Comparison of ENCODE assay signal across 30 cellular contexts in the genomic region with DNA sequence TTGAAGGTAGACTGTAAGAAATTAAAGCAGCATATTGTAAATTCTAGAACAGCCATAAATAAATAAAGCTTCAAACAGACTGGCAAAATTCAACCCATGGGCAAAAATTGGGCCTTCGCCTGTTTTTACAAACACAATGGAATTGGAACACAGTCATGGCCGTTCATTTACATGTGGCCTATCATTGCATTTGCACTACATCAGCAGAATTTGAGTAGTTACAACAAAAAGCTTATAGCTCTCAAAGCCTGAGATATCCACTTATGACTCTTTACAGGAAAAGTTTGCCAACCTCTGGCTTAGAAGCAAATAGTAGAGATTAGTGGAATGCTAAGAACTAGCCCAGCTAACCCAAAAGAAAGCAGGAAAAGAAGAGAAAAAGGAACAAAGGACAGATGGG.
"Had no signal": no experiment of that assay in that cellular context is flagged by ENCODE, and none has a peak within 500 bp of the region (broad histone marks: within the 10 kb centered on the region; RNA-seq: fewer than 3 reads in every experiment).

No MANE protein-coding gene starts in this region.

- H3K9ac ChIP-seq: parathyroid adenoma had no signal

- H3K4me1 ChIP-seq: psoas muscle, suprapubic skin, testis, tibial artery, transverse colon, upper lobe of right lung, uterus had no signal

- H3K4me3 ChIP-seq: ovary, psoas muscle, skin epidermis, suprapubic skin, testis, tibial artery, transverse colon, upper lobe of right lung, uterus had no signal

- H3K79me2 ChIP-seq: parathyroid adenoma had no signal

- H3K36me3 Mint-ChIP-seq: stimulated activated effector memory CD8-positive, alpha-beta T cell treated with anti-CD3 and anti-CD28 coated beads, Interleukin-12 subunit alpha, Interleukin-12 subunit beta, amount 100 ng/mL, for 72 hours had no signal

- H3K27me3 ChIP-seq: neutrophil, ovary, suprapubic skin, testis, tibial artery, transverse colon, upper lobe of right lung, uterus had no signal

- DNase-seq: naive B cell; nephron progenitor cell; nucleus accumbens; ovary; posterior cingulate gyrus; psoas muscle; right cardiac atrium; stimulated activated CD4-positive, alpha-beta T cell treated with anti-CD3 and anti-CD28 coated beads, Interleukin-15, amount 100 ng/mL, for 24 hours; stimulated activated CD4-positive, alpha-beta T cell treated with anti-CD3 and anti-CD28 coated beads, Interleukin-2, amount 100 ng/mL, for 24 hours; stimulated activated CD4-positive, alpha-beta T cell treated with anti-CD3 and anti-CD28 coated beads, Interleukin-2, amount 100 ng/mL, for 48 hours; stimulated activated CD4-positive, alpha-beta T cell treated with anti-CD3 and anti-CD28 coated beads, Interleukin-4, amount 100 ng/mL, for 24 hours; stimulated activated naive CD8-positive, alpha-beta T cell treated with anti-CD3 and anti-CD28 coated beads, Interleukin-15, amount 100 ng/mL, for 72 hours; stimulated activated naive CD8-positive, alpha-beta T cell treated with anti-CD3 and anti-CD28 coated beads, Interleukin-15, Interleukin-2, amounts not matched to agents 100 U/mL and 50 U/mL, for 24 hours; substantia nigra; testis; tibial artery; transverse colon; upper lobe of right lung; uterus had no signal

- H3K4me3 Mint-ChIP-seq: naive B cell; naive thymus-derived CD8-positive, alpha-beta T cell; natural killer cell treated with Interleukin-12 subunit alpha and Interleukin-12 subunit beta and Interleukin-15 and Interleukin-18, amount 100 ng/mL, for 72 hours; nephron progenitor cell; neural crest cell; stimulated activated effector memory CD8-positive, alpha-beta T cell treated with anti-CD3 and anti-CD28 coated beads, Interleukin-12 subunit alpha, Interleukin-12 subunit beta, amount 100 ng/mL, for 72 hours; stimulated activated naive CD8-positive, alpha-beta T cell treated with anti-CD3 and anti-CD28 coated beads, Interleukin-15, amount 100 ng/mL, for 72 hours; type B pancreatic cell had no signal

- H3K27ac Mint-ChIP-seq: naive B cell; natural killer cell treated with Interleukin-12 subunit alpha and Interleukin-12 subunit beta and Interleukin-15 and Interleukin-18, amount 100 ng/mL, for 72 hours; nephron progenitor cell; progenitor cell of endocrine pancreas; stimulated activated effector memory CD8-positive, alpha-beta T cell treated with anti-CD3 and anti-CD28 coated beads, Interleukin-12 subunit alpha, Interleukin-12 subunit beta, amount 100 ng/mL, for 72 hours; stimulated activated naive CD8-positive, alpha-beta T cell treated with anti-CD3 and anti-CD28 coated beads, Interleukin-15, amount 100 ng/mL, for 72 hours; type B pancreatic cell had no signal

- ATAC-seq: naive thymus-derived CD8-positive, alpha-beta T cell; natural killer cell treated with Interleukin-12 subunit alpha and Interleukin-12 subunit beta and Interleukin-15 and Interleukin-18, amount 100 ng/mL, for 72 hours; psoas muscle; right cardiac atrium; sciatic nerve; stimulated activated effector memory CD8-positive, alpha-beta T cell treated with anti-CD3 and anti-CD28 coated beads, Interleukin-12 subunit alpha, Interleukin-12 subunit beta, amount 100 ng/mL, for 72 hours; stimulated activated naive CD8-positive, alpha-beta T cell treated with anti-CD3 and anti-CD28 coated beads, Interleukin-15, amount 100 ng/mL, for 72 hours; stimulated activated naive CD8-positive, alpha-beta T cell treated with anti-CD3 and anti-CD28 coated beads, Interleukin-15, Interleukin-2, amounts not matched to agents 100 U/mL and 50 U/mL, for 24 hours; upper lobe of right lung had no signal

- H3K27ac ChIP-seq: neutrophil, ovary, parathyroid adenoma, psoas muscle, skin epidermis, suprapubic skin, testis, tibial artery, transverse colon, upper lobe of right lung, uterus had no signal

- H3K36me3 ChIP-seq: neutrophil, ovary, suprapubic skin, transverse colon, upper lobe of right lung, uterus had no signal

- H3K4me1 Mint-ChIP-seq: naive B cell; nephron progenitor cell; stimulated activated effector memory CD8-positive, alpha-beta T cell treated with anti-CD3 and anti-CD28 coated beads, Interleukin-12 subunit alpha, Interleukin-12 subunit beta, amount 100 ng/mL, for 72 hours had no signal

- H3K9me3 ChIP-seq: ovary, testis had no signal

- H2AFZ ChIP-seq: parathyroid adenoma had no signal

- H3K27me3 Mint-ChIP-seq: naive B cell; naive thymus-derived CD8-positive, alpha-beta T cell; natural killer cell treated with Interleukin-12 subunit alpha and Interleukin-12 subunit beta and Interleukin-15 and Interleukin-18, amount 100 ng/mL, for 72 hours; progenitor cell of endocrine pancreas; stimulated activated naive CD8-positive, alpha-beta T cell treated with anti-CD3 and anti-CD28 coated beads, Interleukin-15, amount 100 ng/mL, for 72 hours; type B pancreatic cell had no signal
